ENCODE assay signal across 9 cellular contexts in genomic region chr20:48656661-48657211, GRCh38.
DNase-seq lines count a peak whose midpoint lies in the region; TF ChIP-seq lines count a peak whose summit lies in the region.
"Had no signal": no experiment of that assay in that cellular context is flagged by ENCODE, and none has a peak within 500 bp of the region (broad histone marks: within the 10 kb centered on the region; RNA-seq: fewer than 3 reads in every experiment).

No MANE protein-coding gene starts in this region.

- TF ChIP-seq POLR2A in thyroid gland (IDR thresholded peaks at IDR 0.05): no peak

- intact Hi-C loops in thyroid gland (cut with DNase I): loop anchor here (2.0 kb wide), 1 partner anchor 248 kb away; no protein-coding TSS in a partner anchor

- H3K36me3 Mint-ChIP-seq in chondrocyte (ENCODE audit: low read depth) (peaks cover 2% of the 10 kb centered on the region), neural crest cell (ENCODE audit: low read depth) (peaks cover 36% of the 10 kb centered on the region)

- peaks cover 61% of the 10 kb centered on the region for H3K36me3 ChIP-seq in GM06990 (ENCODE audit: control insufficient read depth, insufficient read depth, low read length)
- peaks cover 5 to 9% of the 10 kb centered on the region in 2 donors for H3K36me3 ChIP-seq in thyroid gland

- H3K27me3 Mint-ChIP-seq in chondrocyte (ENCODE audit: low read depth): peaks cover 7% of the 10 kb centered on the region
- H3K27me3 Mint-ChIP-seq in neural crest cell (ENCODE audit: low read depth): no peaks in the 10 kb centered on the region

- TF ChIP-seq CTCF in GM06990 (IDR thresholded peaks at IDR 0.05; ENCODE audit: insufficient read depth, low read length, poor library complexity, severe bottlenecking): peak; percentile 24
- TF ChIP-seq CTCF in LNCaP clone FGC (IDR thresholded peaks at IDR 0.05; ENCODE audit: control insufficient read depth, extremely low read depth, insufficient read depth): peak; percentile 64
- peak; percentile 21 for TF ChIP-seq CTCF in chondrocyte (IDR thresholded peaks at IDR 0.05)
- peak; percentile 39 for TF ChIP-seq CTCF in neural crest cell (conservative IDR thresholded peaks at IDR 0.05)
- no peak for TF ChIP-seq CTCF in thyroid gland (IDR thresholded peaks at IDR 0.05)

- H3K9me3 ChIP-seq in thyroid gland: no peaks in the 10 kb centered on the region
- H3K9me3 ChIP-seq: adrenal gland had no signal

- H3K4me1 ChIP-seq in thyroid gland: no peaks in the 10 kb centered on the region

- H3K4me3 ChIP-seq in GM06990 (replicated peaks; ENCODE audit: low read depth, low read length) (no peak overlapping the region), LNCaP clone FGC (ENCODE audit: low read depth, low read length) (no peak overlapping the region), thyroid gland (replicated peaks in 1 of 3) (no peak overlapping the region)
- H3K4me3 ChIP-seq: adrenal gland had no signal

- H3K4me3 Mint-ChIP-seq in chondrocyte (ENCODE audit: unreplicated experiment): no peak overlapping the region
- no peak overlapping the region for H3K4me3 Mint-ChIP-seq in neural crest cell

- 88 to 89% methylated on average over 13 to 15 of the region's 15 CpGs for WGBS in thyroid gland, 2 donors

- DNase-seq in GM06990 (ENCODE audit: extremely low read depth, insufficient read length) (no peak), LNCaP clone FGC (ENCODE audit: low read depth) (no peak), chondrocyte (ENCODE audit: low spot score) (no peak), neural crest cell (ENCODE audit: low read depth, low spot score) (peak; percentile 37), NCI-H2107 (lab: John Stamatoyannopoulos, UW) (no peak), thyroid gland (no peak)
- no peak for DNase-seq in activated CD4-positive, alpha-beta T cell treated with anti-CD3 and anti-CD28 coated beads for 4 hours
- DNase-seq: adrenal gland; stimulated activated CD4-positive, alpha-beta T cell treated with anti-CD3 and anti-CD28 coated beads, Interleukin-1b, Interleukin-23, amount 100 ng/mL, for 48 hours had no signal

- H3K27ac Mint-ChIP-seq in chondrocyte (ENCODE audit: unreplicated experiment) (no peak overlapping the region), neural crest cell (ENCODE audit: unreplicated experiment) (peak overlapping the region; percentile 57)

- H3K9me3 Mint-ChIP-seq in chondrocyte (ENCODE audit: low read depth) (peaks cover 9% of the 10 kb centered on the region), neural crest cell (no peaks in the 10 kb centered on the region)

- H3K4me1 Mint-ChIP-seq in chondrocyte (ENCODE audit: low read depth) (peaks cover 17% of the 10 kb centered on the region), neural crest cell (peaks cover 13% of the 10 kb centered on the region)

- H3K27ac ChIP-seq in thyroid gland: no peak overlapping the region
- H3K27ac ChIP-seq: adrenal gland had no signal

- H3K27me3 ChIP-seq in GM06990 (replicated peaks; ENCODE audit: control insufficient read depth, insufficient read depth, low read length) (no peaks in the 10 kb centered on the region), thyroid gland (no peaks in the 10 kb centered on the region)
- H3K27me3 ChIP-seq: adrenal gland had no signal

Comparison
In these comparisons a context has a peak if more than half of its experiments do, and no peak if none do; other contexts are left out.
1. CTCF ChIP-seq: peak in GM06990 (single experiment), LNCaP clone FGC (single experiment), chondrocyte (single experiment) and neural crest cell (single experiment); none in thyroid gland (0 of 6).